In genomic region chr10:69881202-69881601, GRCh38 we compare ENCODE assay signal across 19 cellular contexts.
DNase-seq lines count a peak whose midpoint lies in the region; ATAC-seq and FAIRE-seq lines count a peak whose summit lies in the region.
"Had no signal": no experiment of that assay in that cellular context is flagged by ENCODE, and none has a peak within 500 bp of the region (broad histone marks: within the 10 kb centered on the region; RNA-seq: fewer than 3 reads in every experiment).

No MANE protein-coding gene starts in this region.

- H3K79me1 ChIP-seq in mesenchymal stem cell (replicated peaks; ENCODE audit: low read length, poor library complexity, severe bottlenecking) (peaks cover 7% of the 10 kb centered on the region), neuronal stem cell (ENCODE audit: low read depth, low read length) (no peaks in the 10 kb centered on the region)

- no peak overlapping the region for H2AFZ ChIP-seq in mesenchymal stem cell (ENCODE audit: low read depth, low read length)
- H2AFZ ChIP-seq in neuronal stem cell (ENCODE audit: low read length), result peak overlapping the region; percentile 85
- H2AFZ ChIP-seq: GM23248 had no signal

- H3K36me3 ChIP-seq in mesenchymal stem cell (ENCODE audit: control insufficient read depth in 1 of 2, insufficient read depth in 2 of 2, low read depth in 1 of 2, low read length in 2 of 2) (peaks cover 0 to 9% of the 10 kb centered on the region in 2 experiments), neuronal stem cell (replicated peaks in 1 of 2; ENCODE audit: control insufficient read depth in 2 of 2, insufficient read depth in 2 of 2, low read length in 2 of 2) (no peaks in the 10 kb centered on the region)
- H3K36me3 ChIP-seq in effector memory CD4-positive, alpha-beta T cell (ENCODE audit: control insufficient read depth, insufficient read depth, low read length), result no peaks in the 10 kb centered on the region

- H3K4me3 ChIP-seq in mesenchymal stem cell (ENCODE audit: insufficient read depth in 1 of 2, low read depth in 1 of 2, low read length in 2 of 2) (no peak overlapping the region), neuronal stem cell (ENCODE audit: low read length in 2 of 2) (no peak overlapping the region)
- no peak overlapping the region for H3K4me3 ChIP-seq in effector memory CD4-positive, alpha-beta T cell (ENCODE audit: insufficient read depth, low read depth, low read length, poor library complexity, severe bottlenecking)
- H3K4me3 ChIP-seq: GM23248 had no signal

- peaks cover 57% of the 10 kb centered on the region for H3K27me3 Mint-ChIP-seq in T-helper 17 cell

- H3K23ac ChIP-seq in mesenchymal stem cell (ENCODE audit: low read length in 2 of 2) (no peak overlapping the region), neuronal stem cell (ENCODE audit: low read depth, low read length, poor library complexity) (peak overlapping the region; percentile 40)

- no peak overlapping the region for H2BK12ac ChIP-seq in mesenchymal stem cell (ENCODE audit: low read length in 2 of 2)
- H2BK12ac ChIP-seq in neuronal stem cell (ENCODE audit: low read length), result peak overlapping the region; percentile 66

- no peak overlapping the region for H3K4me2 ChIP-seq in mesenchymal stem cell (ENCODE audit: low read length, poor library complexity, severe bottlenecking)
- no peak overlapping the region for H3K4me2 ChIP-seq in neuronal stem cell (ENCODE audit: insufficient read depth, low read length, poor library complexity, severe bottlenecking)

- H4K91ac ChIP-seq in mesenchymal stem cell (ENCODE audit: low read length) (no peak overlapping the region), neuronal stem cell (ENCODE audit: low read depth, low read length, poor library complexity) (no peak overlapping the region)

- H3K4me1 Mint-ChIP-seq in T-helper 17 cell, result peaks cover 6% of the 10 kb centered on the region

- H3K27ac ChIP-seq in mesenchymal stem cell (ENCODE audit: low read length, poor library complexity, severe bottlenecking), result no peak overlapping the region
- no peak overlapping the region for H3K27ac ChIP-seq in neuronal stem cell (replicated peaks; ENCODE audit: low read length)
- H3K27ac ChIP-seq in effector memory CD4-positive, alpha-beta T cell (ENCODE audit: insufficient read depth, low read length, poor library complexity, severe bottlenecking), result no peak overlapping the region
- H3K27ac ChIP-seq: GM23248 had no signal

- FAIRE-seq in urothelium cell line (lab: Jason Lieb, UNC), result peak; percentile 23
- FAIRE-seq: GM12891 had no signal

- H3K9me3 ChIP-seq in T-helper 17 cell (ENCODE audit: control insufficient read depth, low read length, poor library complexity, severe bottlenecking) (no peaks in the 10 kb centered on the region), mesenchymal stem cell (ENCODE audit: control insufficient read depth, low read length) (no peaks in the 10 kb centered on the region), neuronal stem cell (replicated peaks in 1 of 2; ENCODE audit: control insufficient read depth in 2 of 2, insufficient read depth in 1 of 2, low read depth in 1 of 2, low read length in 2 of 2) (no peaks in the 10 kb centered on the region)
- H3K9me3 ChIP-seq in effector memory CD4-positive, alpha-beta T cell (ENCODE audit: control insufficient read depth, low read length), result no peaks in the 10 kb centered on the region

- H2BK5ac ChIP-seq in mesenchymal stem cell (ENCODE audit: low read depth, low read length, poor library complexity, severe bottlenecking) (no peak overlapping the region), neuronal stem cell (ENCODE audit: low read length) (peak overlapping the region; percentile 6)

- H3K14ac ChIP-seq in mesenchymal stem cell (ENCODE audit: low read length in 2 of 2), result no peak overlapping the region
- H3K14ac ChIP-seq in neuronal stem cell (ENCODE audit: low read length), result no peak overlapping the region

- WGBS in mesenchymal stem cell, result 85% methylated on average over 12 of the region's 12 CpGs
- no CpG with 5 or more reads among the region's 12 CpGs for whole genome bisulfite sequencing in neuronal stem cell (ENCODE audit: extremely low coverage in 2 of 2, insufficient read length in 2 of 2, insufficient replicate concordance in 1 of 2), 2 donors

- ATAC-seq in T-helper 17 cell (no peak), HG03571 (IDR thresholded peaks at IDR 0.05; ENCODE audit: unreplicated experiment) (no peak)
- ATAC-seq: CD8-positive, alpha-beta T cell had no signal

- H2BK15ac ChIP-seq in mesenchymal stem cell (ENCODE audit: low read depth, poor library complexity, severe bottlenecking) (no peak overlapping the region), neuronal stem cell (ENCODE audit: low read length) (peak overlapping the region; percentile 71)

- no peak overlapping the region for H2AK5ac ChIP-seq in mesenchymal stem cell (ENCODE audit: low read length, severe bottlenecking)
- peak overlapping the region; percentile 38 for H2AK5ac ChIP-seq in neuronal stem cell (ENCODE audit: low read depth, low read length)

- H3K4ac ChIP-seq in mesenchymal stem cell (ENCODE audit: low read depth in 1 of 2, low read length in 2 of 2), result no peak overlapping the region
- no peak overlapping the region for H3K4ac ChIP-seq in neuronal stem cell (ENCODE audit: low read length)

- H3K18ac ChIP-seq in mesenchymal stem cell (ENCODE audit: low read depth in 1 of 2, low read length in 2 of 2) (no peak overlapping the region), neuronal stem cell (ENCODE audit: low read length) (peak overlapping the region; percentile 88)

- H4K8ac ChIP-seq in mesenchymal stem cell (ENCODE audit: low read length) (no peak overlapping the region), neuronal stem cell (ENCODE audit: low read depth, low read length) (peak overlapping the region; percentile 7)

- DNase-seq in T-helper 17 cell (no peak), mesenchymal stem cell (no peak), neuronal stem cell (ENCODE audit: low spot score) (no peak), urothelium cell line (ENCODE audit: low spot score) (no peak)
- DNase-seq in stimulated activated CD4-positive, alpha-beta T cell treated with anti-CD3 and anti-CD28 coated beads, Interleukin-4, amount 100 ng/mL, for 4 hours, result no peak
- DNase-seq in effector memory CD4-positive, alpha-beta T cell, result no peak
- DNase-seq: CD8-positive, alpha-beta T cell; DMS153; GM23248; HCEC 1CT; MV-4-11; NCI-H1105 treated with DMSO at 0.1 percent for 48 hours; NCI-H1694 treated with DMSO at 0.1 percent for 48 hours; NCI-H2081 treated with DMSO at 0.1 percent for 48 hours; NCI-H446; SHP77 had no signal

- H3K36me3 Mint-ChIP-seq in T-helper 17 cell (ENCODE audit: low read depth), result peaks cover 9% of the 10 kb centered on the region
- H3K36me3 Mint-ChIP-seq: CD8-positive, alpha-beta T cell; IgD-negative memory B cell had no signal

- H3K27me3 ChIP-seq in mesenchymal stem cell (ENCODE audit: control insufficient read depth in 1 of 2, insufficient read depth in 1 of 2, low read length in 2 of 2) (no peaks in the 10 kb centered on the region), neuronal stem cell (ENCODE audit: control insufficient read depth in 3 of 3, insufficient read depth in 3 of 3, low read depth in 1 of 3, low read length in 3 of 3) (no peaks in the 10 kb centered on the region)
- H3K27me3 ChIP-seq in effector memory CD4-positive, alpha-beta T cell (replicated peaks; ENCODE audit: control insufficient read depth, insufficient read depth, low read length, poor library complexity, severe bottlenecking), result no peaks in the 10 kb centered on the region

- H3K27ac Mint-ChIP-seq in T-helper 17 cell, result peak overlapping the region; percentile 16
- H3K27ac Mint-ChIP-seq: CD8-positive, alpha-beta T cell; IgD-negative memory B cell had no signal

- H3K9ac ChIP-seq in mesenchymal stem cell (ENCODE audit: low read length), result peak overlapping the region; percentile 12
- H3K9ac ChIP-seq in neuronal stem cell (ENCODE audit: low read depth, low read length, poor library complexity), result no peak overlapping the region
- H3K9ac ChIP-seq: GM23248 had no signal

- no peak overlapping the region for H2BK120ac ChIP-seq in mesenchymal stem cell (ENCODE audit: low read depth, low read length)
- H2BK120ac ChIP-seq in neuronal stem cell (ENCODE audit: low read depth, low read length), result no peak overlapping the region

- H3K4me1 ChIP-seq in mesenchymal stem cell (ENCODE audit: control insufficient read depth, insufficient read depth, low read depth, low read length) (peaks cover 32% of the 10 kb centered on the region), neuronal stem cell (ENCODE audit: control insufficient read depth in 2 of 2, insufficient read depth in 1 of 2, low read depth in 1 of 2, low read length in 2 of 2) (peaks cover 21 to 34% of the 10 kb centered on the region in 2 donors)
- no peaks in the 10 kb centered on the region for H3K4me1 ChIP-seq in effector memory CD4-positive, alpha-beta T cell (ENCODE audit: control insufficient read depth, insufficient read depth, low read length, poor library complexity, severe bottlenecking)

- no peak overlapping the region for H3K4me3 Mint-ChIP-seq in T-helper 17 cell
- H3K4me3 Mint-ChIP-seq: CD8-positive, alpha-beta T cell had no signal
